ENCODE assay signal across 9 cellular contexts in the genomic region with DNA sequence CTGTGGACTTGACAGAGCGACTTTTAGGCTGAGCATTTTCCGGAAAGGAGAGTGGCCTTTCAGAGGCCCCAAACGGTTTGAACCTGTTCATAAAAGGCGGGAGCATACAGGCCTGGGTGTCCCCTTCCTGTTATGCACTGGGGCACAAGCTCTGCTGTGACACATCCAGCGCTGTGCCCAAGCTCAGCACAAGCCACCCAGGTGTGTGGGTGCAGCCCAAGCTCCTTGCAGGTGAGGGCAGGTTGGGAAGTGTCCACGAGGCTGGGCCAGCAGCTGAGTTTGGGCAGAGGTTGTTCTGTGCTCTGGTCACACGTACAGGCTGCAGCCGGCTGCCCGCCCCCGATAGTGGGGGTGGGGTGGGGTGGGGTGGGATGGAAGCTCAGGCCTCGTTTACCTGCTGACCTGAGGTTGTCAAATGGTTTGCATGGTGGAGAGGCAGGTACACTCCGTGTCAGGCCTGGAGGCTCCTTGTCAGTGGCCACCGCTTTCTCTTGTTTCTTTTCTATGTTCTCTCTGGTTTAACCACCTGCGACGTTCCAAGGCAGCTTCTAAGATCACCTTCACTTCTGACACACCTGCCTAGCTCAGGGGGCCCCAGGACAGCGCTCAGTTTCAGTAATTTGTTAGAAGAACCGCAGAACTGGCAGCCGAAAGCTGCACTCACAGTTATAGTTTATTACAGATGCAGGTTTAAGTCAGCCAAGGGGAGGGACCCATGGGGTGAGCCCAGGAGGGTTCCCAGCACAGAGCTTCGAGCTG.
DNase-seq lines count a peak whose midpoint lies in the region; ATAC-seq and TF ChIP-seq lines count a peak whose summit lies in the region.
"Had no signal": no experiment of that assay in that cellular context is flagged by ENCODE, and none has a peak within 500 bp of the region (broad histone marks: within the 10 kb centered on the region; RNA-seq: fewer than 3 reads in every experiment).

No MANE protein-coding gene starts in this region.

- peaks cover 53% of the 10 kb centered on the region for H3K4me1 ChIP-seq in Panc1 (ENCODE audit: control insufficient read depth, insufficient read depth, low read length)
- peaks cover 3 to 98% (median 37%) of the 10 kb centered on the region in 3 donors for H3K4me1 ChIP-seq in gastroesophageal sphincter
- peaks cover 12 to 89% (median 72%) of the 10 kb centered on the region in 5 donors for H3K4me1 ChIP-seq in subcutaneous abdominal adipose tissue (ENCODE audit: control insufficient read depth in 5 of 5, insufficient read depth in 5 of 5, low read length in 5 of 5)
- H3K4me1 ChIP-seq: foreskin keratinocyte had no signal

- no peak for ATAC-seq in activated T-cell treated with anti-CD3 and anti-CD28 coated beads, Interleukin-2, amount 50 U/mL, for 72 hours (replicated peaks in 1 of 2)
- ATAC-seq in Panc1 (no peak), gastroesophageal sphincter (no peak), esophagus mucosa (no peak), HG03095 (IDR thresholded peaks at IDR 0.05; ENCODE audit: unreplicated experiment) (no peak), GM19324 (IDR thresholded peaks at IDR 0.05; ENCODE audit: low FRiP score, unreplicated experiment) (no peak)

- POLR2A ChIA-PET in Panc1 (lab: Charles Lee): interaction anchor here (0.6 kb wide), 1 partner anchor 586 kb away, joined by 3 read pairs; no protein-coding TSS in a partner anchor

- 70 to 100% methylated on average over 4 of the region's 19 CpGs for WGBS in gastroesophageal sphincter (ENCODE audit: low coverage in 1 of 2), 2 donors

- H3K36me3 Mint-ChIP-seq in activated T-cell treated with anti-CD3 and anti-CD28 coated beads, Interleukin-2, amount 50 U/mL, for 72 hours (ENCODE audit: insufficient read depth in 2 of 2): no peaks in the 10 kb centered on the region

- intact Hi-C loops in Panc1 (cut with micrococcal nuclease; ENCODE audit: unreplicated experiment): no loop called here

- peaks cover 62% of the 10 kb centered on the region for H3K4me1 Mint-ChIP-seq in activated T-cell treated with anti-CD3 and anti-CD28 coated beads, Interleukin-2, amount 50 U/mL, for 72 hours (ENCODE audit: low read depth)

- DNase-seq in activated T-cell treated with anti-CD3 and anti-CD28 coated beads, Interleukin-2, amount 50 U/mL, for 72 hours: no peak
- no peak for DNase-seq in activated T-cell treated with anti-CD3 and anti-CD28 coated beads, Interleukin-2, amount 50 U/mL, for 48 hours
- no peak for DNase-seq in Panc1 (ENCODE audit: low read depth, low spot score)

- no peaks in the 10 kb centered on the region for H3K27me3 ChIP-seq in Panc1 (ENCODE audit: control insufficient read depth, insufficient read depth, low read length)
- H3K27me3 ChIP-seq in gastroesophageal sphincter: no peaks in the 10 kb centered on the region
- no peaks in the 10 kb centered on the region for H3K27me3 ChIP-seq in subcutaneous abdominal adipose tissue (ENCODE audit: control insufficient read depth in 5 of 5, insufficient read depth in 4 of 5, low read length in 5 of 5)

- H3K27ac ChIP-seq in Panc1 (ENCODE audit: low read length) (peak overlapping the region; percentile 78), gastroesophageal sphincter (peak overlapping the region in 3 of 4 donors; percentile 33 to 45 (median 41)), subcutaneous abdominal adipose tissue (ENCODE audit: low read depth, low read length) (peak overlapping the region; percentile 50)
- H3K27ac ChIP-seq: foreskin keratinocyte had no signal

- H3K9me3 Mint-ChIP-seq in activated T-cell treated with anti-CD3 and anti-CD28 coated beads, Interleukin-2, amount 50 U/mL, for 72 hours: no peaks in the 10 kb centered on the region

- BruUV-seq in Panc1 (replicated peaks; lab: Mats Ljungman, UMichigan): no TSS peak

- TF ChIP-seq CTCF in Panc1 (IDR thresholded peaks at IDR 0.05) (no peak), gastroesophageal sphincter (IDR thresholded peaks at IDR 0.05) (no peak)

- no peak overlapping the region for H3K27ac Mint-ChIP-seq in activated T-cell treated with anti-CD3 and anti-CD28 coated beads, Interleukin-2, amount 50 U/mL, for 72 hours

- no peaks in the 10 kb centered on the region for H3K9me3 ChIP-seq in Panc1 (ENCODE audit: control insufficient read depth, insufficient read depth, low read depth, low read length)
- no peaks in the 10 kb centered on the region for H3K9me3 ChIP-seq in gastroesophageal sphincter
- no peaks in the 10 kb centered on the region for H3K9me3 ChIP-seq in subcutaneous abdominal adipose tissue (ENCODE audit: control insufficient read depth in 5 of 5, low read length in 5 of 5)

- no peaks in the 10 kb centered on the region for H3K27me3 Mint-ChIP-seq in activated T-cell treated with anti-CD3 and anti-CD28 coated beads, Interleukin-2, amount 50 U/mL, for 72 hours (ENCODE audit: low read depth)

- no peak for TF ChIP-seq EP300 in gastroesophageal sphincter (IDR thresholded peaks at IDR 0.05)

- CTCF ChIA-PET in Panc1 (lab: Charles Lee): interaction anchor here (0.6 to 1.6 kb wide), 3 partner anchors 10 to 28 kb away, joined by 4 to 11 read pairs (median 8); no protein-coding TSS in a partner anchor

- H3K4me3 ChIP-seq in Panc1 (ENCODE audit: low read depth in 2 of 2, low read length in 2 of 2) (no peak overlapping the region), gastroesophageal sphincter (no peak overlapping the region), subcutaneous abdominal adipose tissue (ENCODE audit: low read depth in 1 of 5, low read length in 5 of 5) (no peak overlapping the region)

- H3K9ac ChIP-seq in subcutaneous abdominal adipose tissue (ENCODE audit: low read length in 5 of 5): peak overlapping the region in 1 of 5 donors; percentile 8

- TF ChIP-seq POLR2A in gastroesophageal sphincter (IDR thresholded peaks at IDR 0.05): no peak

- H3K4me3 Mint-ChIP-seq in activated T-cell treated with anti-CD3 and anti-CD28 coated beads, Interleukin-2, amount 50 U/mL, for 72 hours: peak overlapping the region; percentile 3 to 40

- in situ Hi-C loops in Panc1 (cut with HindIII; ENCODE audit: low pct_unique_long_range_greater_than_20kb, low sequenced_read_pairs): no loop called here

- no peaks in the 10 kb centered on the region for H3K36me3 ChIP-seq in Panc1 (ENCODE audit: control insufficient read depth, insufficient read depth, low read length)
- no peaks in the 10 kb centered on the region for H3K36me3 ChIP-seq in gastroesophageal sphincter
- no peaks in the 10 kb centered on the region for H3K36me3 ChIP-seq in subcutaneous abdominal adipose tissue (ENCODE audit: control insufficient read depth in 5 of 5, insufficient read depth in 5 of 5, low read length in 5 of 5)
